Comparison of ENCODE assay signal across 23 cellular contexts in the genomic region with DNA sequence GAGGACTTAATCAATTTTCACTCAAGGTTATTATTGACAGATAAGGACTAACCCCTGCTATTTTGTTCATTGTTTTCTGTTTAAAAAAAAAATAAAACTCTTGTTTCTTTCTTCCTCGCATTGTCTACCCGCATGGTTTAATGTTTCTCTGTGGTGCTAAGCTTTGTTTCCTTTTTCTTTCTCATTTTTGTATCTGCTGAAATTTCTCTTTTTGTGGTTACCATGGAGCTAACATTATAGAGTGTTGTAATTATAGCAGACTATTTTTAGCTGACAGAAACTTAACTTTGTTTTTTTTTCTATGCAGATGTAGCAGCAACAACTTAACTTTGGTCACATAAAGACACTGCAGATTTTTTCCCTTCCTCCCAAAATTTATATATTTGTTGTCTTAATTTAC. TPM values are rescaled to one million over a fixed set of nuclear protein-coding genes. Genes with fewer than 3 reads are reported as not detected.
DNase-seq lines count a peak whose midpoint lies in the region; ATAC-seq and FAIRE-seq lines count a peak whose summit lies in the region.
"Had no signal": no experiment of that assay in that cellular context is flagged by ENCODE, and none has a peak within 500 bp of the region (broad histone marks: within the 10 kb centered on the region; RNA-seq: fewer than 3 reads in every experiment).

No MANE protein-coding gene starts in this region.

- no peak for DNase-seq in activated naive CD8-positive, alpha-beta T cell treated with anti-CD3 and anti-CD28 coated beads, Interleukin-2, amount 10 ng/mL, durations not matched to agents 7 days and 5 days
- DNase-seq in activated naive CD8-positive, alpha-beta T cell treated with anti-CD3 and anti-CD28 coated beads, Interleukin-2, amount 50 U/mL, for 24 hours, result no peak
- DNase-seq in MV-4-11 (lab: John Stamatoyannopoulos, UW), result peak; percentile 81
- DNase-seq in small intestine, result no peak
- no peak for DNase-seq in D341Med (ENCODE audit: low spot score)
- no peak for DNase-seq in stimulated activated CD4-positive, alpha-beta T cell treated with anti-CD3 and anti-CD28 coated beads, Interleukin-1b, Interleukin-23, amount 100 ng/mL, for 48 hours
- DNase-seq: activated B cell treated with CpG ODN at 0.5 μM for 24 hours; activated CD4-positive, alpha-beta memory T cell treated with anti-CD3 and anti-CD28 coated beads for 36 hours; activated effector memory CD4-positive, alpha-beta T cell treated with anti-CD3 and anti-CD28 coated beads, Interleukin-2, amount 50 U/mL, for 16 hours; colonic mucosa; heart left ventricle; posterior cingulate gyrus; sigmoid colon; testis had no signal

- POLR2A ChIA-PET in activated naive CD8-positive, alpha-beta T cell treated with anti-CD3 and anti-CD28 coated beads, Interleukin-2, amount 10 ng/mL, durations not matched to agents 7 days and 5 days (lab: Charles Lee), result no interaction called here

- no peaks in the 10 kb centered on the region for H3K27me3 ChIP-seq in small intestine (ENCODE audit: control insufficient read depth in 2 of 2, insufficient read depth in 2 of 2, low read length in 2 of 2)
- H3K27me3 ChIP-seq: colonic mucosa, heart left ventricle, sigmoid colon, testis had no signal

- no peak for ATAC-seq in activated naive CD8-positive, alpha-beta T cell treated with anti-CD3 and anti-CD28 coated beads, Interleukin-2, amount 10 ng/mL, durations not matched to agents 7 days and 5 days (ENCODE audit: low read depth)
- no peak for ATAC-seq in activated naive CD8-positive, alpha-beta T cell treated with anti-CD3 and anti-CD28 coated beads, Interleukin-2, amount 50 U/mL, for 24 hours
- peak; percentile 59 for ATAC-seq in HG03045 (IDR thresholded peaks at IDR 0.05; ENCODE audit: unreplicated experiment)
- no peak for ATAC-seq in stimulated activated memory B cell treated with anti-CD40 and anti-IgM and Interleukin-4, amounts not matched to agents 10 μg/mL and 1 μg/mL and 100 μg/mL, for 72 hours
- ATAC-seq: heart left ventricle; HepG2; left lobe of liver; natural killer cell treated with Interleukin-12 subunit alpha and Interleukin-12 subunit beta and Interleukin-15 and Interleukin-18, amount 100 ng/mL, for 72 hours; Panc1; stimulated activated effector memory CD8-positive, alpha-beta T cell treated with anti-CD3 and anti-CD28 coated beads, Interleukin-12 subunit alpha, Interleukin-12 subunit beta, amount 100 ng/mL, for 72 hours had no signal

- H3K4me3 ChIP-seq in small intestine (ENCODE audit: low read depth in 1 of 2, low read length in 2 of 2), result no peak overlapping the region
- H3K4me3 ChIP-seq: colonic mucosa, heart left ventricle, sigmoid colon, testis had no signal

- no peaks in the 10 kb centered on the region for H3K9me3 ChIP-seq in small intestine (ENCODE audit: control insufficient read depth, low read depth)
- H3K9me3 ChIP-seq: colonic mucosa, sigmoid colon, testis had no signal

- H3K4me1 ChIP-seq in small intestine (ENCODE audit: control insufficient read depth in 2 of 2, insufficient read depth in 1 of 2, low read depth in 1 of 2, low read length in 1 of 2), result no peaks in the 10 kb centered on the region
- H3K4me1 ChIP-seq: colonic mucosa, heart left ventricle, sigmoid colon, testis had no signal

- H3K4me3 Mint-ChIP-seq in activated naive CD8-positive, alpha-beta T cell treated with anti-CD3 and anti-CD28 coated beads, Interleukin-2, amount 10 ng/mL, durations not matched to agents 7 days and 5 days, result no peak overlapping the region
- no peak overlapping the region for H3K4me3 Mint-ChIP-seq in activated naive CD8-positive, alpha-beta T cell treated with anti-CD3 and anti-CD28 coated beads, Interleukin-2, amount 50 U/mL, for 24 hours
- H3K4me3 Mint-ChIP-seq in stimulated activated memory B cell treated with anti-CD40 and anti-IgM and Interleukin-4, amounts not matched to agents 10 μg/mL and 1 μg/mL and 100 μg/mL, for 72 hours, result no peak overlapping the region
- H3K4me3 Mint-ChIP-seq: activated B cell treated with CpG ODN at 0.5 μM for 24 hours; activated CD4-positive, alpha-beta memory T cell treated with anti-CD3 and anti-CD28 coated beads for 36 hours; natural killer cell treated with Interleukin-12 subunit alpha and Interleukin-12 subunit beta and Interleukin-15 and Interleukin-18, amount 100 ng/mL, for 72 hours; stimulated activated effector memory CD8-positive, alpha-beta T cell treated with anti-CD3 and anti-CD28 coated beads, Interleukin-12 subunit alpha, Interleukin-12 subunit beta, amount 100 ng/mL, for 72 hours; T-helper 2 cell treated with Interferon-gamma antibody and Interleukin-4, amounts not matched to agents 5 μg/mL and 100 μg/mL, for 36 hours had no signal

- WGBS in small intestine, 3 donors, result 79 to 98% (median 82%) methylated on average over 2 of the region's 2 CpGs

- no peaks in the 10 kb centered on the region for H3K36me3 ChIP-seq in small intestine (ENCODE audit: control insufficient read depth in 2 of 2, insufficient read depth in 2 of 2, low read length in 2 of 2)
- H3K36me3 ChIP-seq: colonic mucosa, heart left ventricle, sigmoid colon had no signal

- no peaks in the 10 kb centered on the region for H3K36me3 Mint-ChIP-seq in activated naive CD8-positive, alpha-beta T cell treated with anti-CD3 and anti-CD28 coated beads, Interleukin-2, amount 10 ng/mL, durations not matched to agents 7 days and 5 days
- H3K36me3 Mint-ChIP-seq in activated naive CD8-positive, alpha-beta T cell treated with anti-CD3 and anti-CD28 coated beads, Interleukin-2, amount 50 U/mL, for 24 hours (ENCODE audit: low read depth), result peaks cover 8% of the 10 kb centered on the region
- H3K36me3 Mint-ChIP-seq in stimulated activated memory B cell treated with anti-CD40 and anti-IgM and Interleukin-4, amounts not matched to agents 10 μg/mL and 1 μg/mL and 100 μg/mL, for 72 hours, result peaks cover 13% of the 10 kb centered on the region
- H3K36me3 Mint-ChIP-seq: stimulated activated effector memory CD8-positive, alpha-beta T cell treated with anti-CD3 and anti-CD28 coated beads, Interleukin-12 subunit alpha, Interleukin-12 subunit beta, amount 100 ng/mL, for 72 hours had no signal

- H3K27me3 Mint-ChIP-seq in activated naive CD8-positive, alpha-beta T cell treated with anti-CD3 and anti-CD28 coated beads, Interleukin-2, amount 10 ng/mL, durations not matched to agents 7 days and 5 days, result peaks cover 4% of the 10 kb centered on the region
- H3K27me3 Mint-ChIP-seq in activated naive CD8-positive, alpha-beta T cell treated with anti-CD3 and anti-CD28 coated beads, Interleukin-2, amount 50 U/mL, for 24 hours, result no peaks in the 10 kb centered on the region
- no peaks in the 10 kb centered on the region for H3K27me3 Mint-ChIP-seq in stimulated activated memory B cell treated with anti-CD40 and anti-IgM and Interleukin-4, amounts not matched to agents 10 μg/mL and 1 μg/mL and 100 μg/mL, for 72 hours
- H3K27me3 Mint-ChIP-seq: activated B cell treated with CpG ODN at 0.5 μM for 24 hours; activated CD4-positive, alpha-beta memory T cell treated with anti-CD3 and anti-CD28 coated beads for 36 hours had no signal

- H3K9me3 Mint-ChIP-seq in activated naive CD8-positive, alpha-beta T cell treated with anti-CD3 and anti-CD28 coated beads, Interleukin-2, amount 10 ng/mL, durations not matched to agents 7 days and 5 days, result no peaks in the 10 kb centered on the region
- H3K9me3 Mint-ChIP-seq in activated naive CD8-positive, alpha-beta T cell treated with anti-CD3 and anti-CD28 coated beads, Interleukin-2, amount 50 U/mL, for 24 hours, result no peaks in the 10 kb centered on the region
- H3K9me3 Mint-ChIP-seq in stimulated activated memory B cell treated with anti-CD40 and anti-IgM and Interleukin-4, amounts not matched to agents 10 μg/mL and 1 μg/mL and 100 μg/mL, for 72 hours, result no peaks in the 10 kb centered on the region
- H3K9me3 Mint-ChIP-seq: activated B cell treated with CpG ODN at 0.5 μM for 24 hours; activated CD4-positive, alpha-beta memory T cell treated with anti-CD3 and anti-CD28 coated beads for 36 hours; T-helper 2 cell treated with Interferon-gamma antibody and Interleukin-4, amounts not matched to agents 5 μg/mL and 100 μg/mL, for 36 hours had no signal

- peak overlapping the region; percentile 35 for H3K27ac Mint-ChIP-seq in activated naive CD8-positive, alpha-beta T cell treated with anti-CD3 and anti-CD28 coated beads, Interleukin-2, amount 10 ng/mL, durations not matched to agents 7 days and 5 days
- no peak overlapping the region for H3K27ac Mint-ChIP-seq in activated naive CD8-positive, alpha-beta T cell treated with anti-CD3 and anti-CD28 coated beads, Interleukin-2, amount 50 U/mL, for 24 hours
- H3K27ac Mint-ChIP-seq in stimulated activated memory B cell treated with anti-CD40 and anti-IgM and Interleukin-4, amounts not matched to agents 10 μg/mL and 1 μg/mL and 100 μg/mL, for 72 hours, result no peak overlapping the region
- H3K27ac Mint-ChIP-seq: activated B cell treated with CpG ODN at 0.5 μM for 24 hours; activated CD4-positive, alpha-beta memory T cell treated with anti-CD3 and anti-CD28 coated beads for 36 hours; natural killer cell treated with Interleukin-12 subunit alpha and Interleukin-12 subunit beta and Interleukin-15 and Interleukin-18, amount 100 ng/mL, for 72 hours; stimulated activated effector memory CD8-positive, alpha-beta T cell treated with anti-CD3 and anti-CD28 coated beads, Interleukin-12 subunit alpha, Interleukin-12 subunit beta, amount 100 ng/mL, for 72 hours; T-helper 2 cell treated with Interferon-gamma antibody and Interleukin-4, amounts not matched to agents 5 μg/mL and 100 μg/mL, for 36 hours had no signal

- peaks cover 2% of the 10 kb centered on the region for H3K4me1 Mint-ChIP-seq in activated naive CD8-positive, alpha-beta T cell treated with anti-CD3 and anti-CD28 coated beads, Interleukin-2, amount 10 ng/mL, durations not matched to agents 7 days and 5 days
- no peaks in the 10 kb centered on the region for H3K4me1 Mint-ChIP-seq in activated naive CD8-positive, alpha-beta T cell treated with anti-CD3 and anti-CD28 coated beads, Interleukin-2, amount 50 U/mL, for 24 hours
- H3K4me1 Mint-ChIP-seq in stimulated activated memory B cell treated with anti-CD40 and anti-IgM and Interleukin-4, amounts not matched to agents 10 μg/mL and 1 μg/mL and 100 μg/mL, for 72 hours, result peaks cover 9% of the 10 kb centered on the region
- H3K4me1 Mint-ChIP-seq: stimulated activated effector memory CD8-positive, alpha-beta T cell treated with anti-CD3 and anti-CD28 coated beads, Interleukin-12 subunit alpha, Interleukin-12 subunit beta, amount 100 ng/mL, for 72 hours had no signal

- no peak overlapping the region for H3K27ac ChIP-seq in small intestine (ENCODE audit: low read depth in 1 of 2, low read length in 1 of 2)
- H3K27ac ChIP-seq: colonic mucosa, heart left ventricle, sigmoid colon, testis had no signal

- FAIRE-seq in small intestine (lab: Jason Lieb, UNC), result peak; percentile 70
- FAIRE-seq: endometrium, HepG2 had no signal

RNA-seq across cellular contexts. Expression of gene CHN1, which starts 43.1 kb away (rescaled TPM):
- total RNA-seq in activated naive CD8-positive, alpha-beta T cell treated with anti-CD3 and anti-CD28 coated beads, Interleukin-2, amount 10 ng/mL, durations not matched to agents 7 days and 5 days, result 1 to 10 TPM; 3.5 to 3.7 TPM
- 1 to 10 TPM; 2.0 to 7.8 (median 7.5) TPM for polyA plus RNA-seq in small intestine
